In the genomic region with DNA sequence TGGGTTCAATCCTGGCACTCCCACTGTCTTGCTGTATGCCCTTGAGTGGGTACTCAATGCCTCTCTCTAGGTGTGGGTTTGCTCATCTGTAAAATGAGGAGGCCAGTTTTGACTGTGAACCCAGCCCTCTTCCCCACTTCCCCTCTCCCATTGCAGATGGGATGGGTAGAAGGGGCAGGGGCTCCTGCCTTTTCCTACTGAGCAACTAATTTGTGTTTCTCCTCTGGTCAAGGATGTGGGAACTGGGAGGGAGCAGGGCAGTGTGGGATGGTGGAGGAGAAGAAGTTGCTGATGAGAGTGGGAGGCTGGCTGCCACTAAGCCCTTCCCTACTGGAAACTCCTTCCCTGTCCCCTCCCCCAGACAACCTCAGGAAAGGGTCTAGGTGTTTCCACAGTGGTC, we compare ENCODE assay signal across 8 cellular contexts. TPM values are rescaled to one million over a fixed set of nuclear protein-coding genes. Genes with fewer than 3 reads are reported as not detected.
A peak's percentile ranks its signal among the peaks of the same experiment; 100 is the strongest.
DNase-seq lines count a peak whose midpoint lies in the region; ATAC-seq and TF ChIP-seq lines count a peak whose summit lies in the region.

No MANE protein-coding gene starts in this region.

- H3K27ac ChIP-seq in OCI-LY7 (ENCODE audit: low read depth, low read length, poor library complexity, severe bottlenecking) (peak overlapping the region; percentile 95), Karpas-422 (ENCODE audit: low read length) (no peak overlapping the region)

- H3K9me3 ChIP-seq in OCI-LY7 (ENCODE audit: low read length) (no peaks in the 10 kb centered on the region), Karpas-422 (ENCODE audit: low read length) (no peaks in the 10 kb centered on the region)

- H3K9ac ChIP-seq in Karpas-422 (ENCODE audit: low read length), result no peak overlapping the region

- H3K9me2 ChIP-seq in OCI-LY7 (ENCODE audit: insufficient read depth, low read length) (no peaks in the 10 kb centered on the region), Karpas-422 (replicated peaks; ENCODE audit: insufficient read depth, low read length) (no peaks in the 10 kb centered on the region)

- H3K4me3 ChIP-seq in OCI-LY7 (ENCODE audit: low read depth, low read length, poor library complexity, severe bottlenecking) (peak overlapping the region; percentile 9), H7 (ENCODE audit: insufficient read depth, low read depth, low read length) (no peak overlapping the region), Karpas-422 (ENCODE audit: low read length) (no peak overlapping the region)

- H3K79me2 ChIP-seq in OCI-LY7 (ENCODE audit: insufficient read depth, low read depth, low read length), result no peaks in the 10 kb centered on the region
- H3K79me2 ChIP-seq in Karpas-422 (ENCODE audit: low read length), result no peaks in the 10 kb centered on the region

- H3K27me3 ChIP-seq in H7 (ENCODE audit: control insufficient read depth, insufficient read depth, low read length), result no peaks in the 10 kb centered on the region
- no peaks in the 10 kb centered on the region for H3K27me3 ChIP-seq in Karpas-422 (ENCODE audit: low read length)

- no peaks in the 10 kb centered on the region for H3K9me3 Mint-ChIP-seq in activated CD4-positive, alpha-beta T cell treated with anti-CD3 and anti-CD28 coated beads, Interleukin-2, amount 10 ng/mL, durations not matched to agents 7 days and 5 days
- H3K9me3 Mint-ChIP-seq in effector memory CD8-positive, alpha-beta T cell, result no peaks in the 10 kb centered on the region
- no peaks in the 10 kb centered on the region for H3K9me3 Mint-ChIP-seq in stimulated activated naive CD8-positive, alpha-beta T cell treated with anti-CD3 and anti-CD28 coated beads, Interleukin-15, amount 100 ng/mL, for 72 hours

- no peaks in the 10 kb centered on the region for H3K27me3 Mint-ChIP-seq in activated CD4-positive, alpha-beta T cell treated with anti-CD3 and anti-CD28 coated beads, Interleukin-2, amount 10 ng/mL, durations not matched to agents 7 days and 5 days
- H3K27me3 Mint-ChIP-seq in effector memory CD8-positive, alpha-beta T cell, result no peaks in the 10 kb centered on the region
- H3K27me3 Mint-ChIP-seq in stimulated activated naive CD8-positive, alpha-beta T cell treated with anti-CD3 and anti-CD28 coated beads, Interleukin-15, amount 100 ng/mL, for 72 hours, result no peaks in the 10 kb centered on the region

- intact Hi-C loops in OCI-LY7 (cut with micrococcal nuclease; ENCODE audit: unreplicated experiment), result loop anchor here (5.0 to 10.0 kb wide), 2 partner anchors 406 to 1417 kb away; partner anchors contain the start of gene RNU5A-1

- CTCF ChIA-PET in activated CD4-positive, alpha-beta T cell treated with anti-CD3 and anti-CD28 coated beads, Interleukin-2, amount 10 ng/mL, durations not matched to agents 7 days and 5 days (lab: Charles Lee), result interaction anchor here (0.9 to 6.0 kb wide), 4 partner anchors 14 to 32 kb away, joined by 3 to 41 read pairs (median 4); no protein-coding TSS in a partner anchor
- CTCF ChIA-PET in OCI-LY7 (lab: Charles Lee; ENCODE audit: unreplicated experiment), result no interaction called here

- no peak for DNase-seq in activated CD4-positive, alpha-beta T cell treated with anti-CD3 and anti-CD28 coated beads, Interleukin-2, amount 10 ng/mL, durations not matched to agents 7 days and 5 days
- no peak for DNase-seq in activated CD4-positive, alpha-beta T cell treated with anti-CD3 and anti-CD28 coated beads, Interleukin-2, amount 50 U/mL, for 1 hour
- DNase-seq in OCI-LY7 (ENCODE audit: low spot score), result no peak
- DNase-seq in effector memory CD8-positive, alpha-beta T cell, result no peak
- DNase-seq in stimulated activated naive CD8-positive, alpha-beta T cell treated with anti-CD3 and anti-CD28 coated beads, Interleukin-15, amount 100 ng/mL, for 72 hours, result no peak
- DNase-seq in hepatic stellate cell (ENCODE audit: low spot score), result no peak
- DNase-seq in H7, result no peak
- DNase-seq in Karpas-422, result no peak

- peak overlapping the region; percentile 99 for H3K27ac Mint-ChIP-seq in activated CD4-positive, alpha-beta T cell treated with anti-CD3 and anti-CD28 coated beads, Interleukin-2, amount 10 ng/mL, durations not matched to agents 7 days and 5 days
- H3K27ac Mint-ChIP-seq in effector memory CD8-positive, alpha-beta T cell, result peak overlapping the region; percentile 98
- peak overlapping the region; percentile 95 to 99 for H3K27ac Mint-ChIP-seq in stimulated activated naive CD8-positive, alpha-beta T cell treated with anti-CD3 and anti-CD28 coated beads, Interleukin-15, amount 100 ng/mL, for 72 hours

- H3K36me3 Mint-ChIP-seq in activated CD4-positive, alpha-beta T cell treated with anti-CD3 and anti-CD28 coated beads, Interleukin-2, amount 10 ng/mL, durations not matched to agents 7 days and 5 days (ENCODE audit: low read depth), result no peaks in the 10 kb centered on the region
- H3K36me3 Mint-ChIP-seq in effector memory CD8-positive, alpha-beta T cell (ENCODE audit: insufficient read depth), result peaks cover 30% of the 10 kb centered on the region

- H2AFZ ChIP-seq in OCI-LY7 (ENCODE audit: low read length) (peak overlapping the region; percentile 57; the same call in 1 of the 2 replicates), Karpas-422 (ENCODE audit: low read length) (no peak overlapping the region)

- POLR2A ChIA-PET in activated CD4-positive, alpha-beta T cell treated with anti-CD3 and anti-CD28 coated beads, Interleukin-2, amount 10 ng/mL, durations not matched to agents 7 days and 5 days (lab: Charles Lee), result no interaction called here
- POLR2A ChIA-PET in OCI-LY7 (lab: Charles Lee), result interaction anchor here (0.6 kb wide), 1 partner anchor 52 kb away, joined by 3 read pairs; no protein-coding TSS in a partner anchor

- peaks cover 60% of the 10 kb centered on the region for H3K4me1 Mint-ChIP-seq in activated CD4-positive, alpha-beta T cell treated with anti-CD3 and anti-CD28 coated beads, Interleukin-2, amount 10 ng/mL, durations not matched to agents 7 days and 5 days
- peaks cover 48 to 53% of the 10 kb centered on the region in 2 donors for H3K4me1 Mint-ChIP-seq in effector memory CD8-positive, alpha-beta T cell (ENCODE audit: low read depth in 2 of 2)
- peaks cover 47% of the 10 kb centered on the region for H3K4me1 Mint-ChIP-seq in stimulated activated naive CD8-positive, alpha-beta T cell treated with anti-CD3 and anti-CD28 coated beads, Interleukin-15, amount 100 ng/mL, for 72 hours

- H4K20me1 ChIP-seq in OCI-LY7 (ENCODE audit: insufficient read depth, low read length) (no peaks in the 10 kb centered on the region), Karpas-422 (ENCODE audit: insufficient read depth, low read depth, low read length) (no peaks in the 10 kb centered on the region)

- no peak overlapping the region for H3K4me3 Mint-ChIP-seq in activated CD4-positive, alpha-beta T cell treated with anti-CD3 and anti-CD28 coated beads, Interleukin-2, amount 10 ng/mL, durations not matched to agents 7 days and 5 days
- peak overlapping the region; percentile 91 to 97 for H3K4me3 Mint-ChIP-seq in effector memory CD8-positive, alpha-beta T cell
- H3K4me3 Mint-ChIP-seq in stimulated activated naive CD8-positive, alpha-beta T cell treated with anti-CD3 and anti-CD28 coated beads, Interleukin-15, amount 100 ng/mL, for 72 hours, result peak overlapping the region in 1 of 2 donors; percentile 54

- no TSS peak for BruUV-seq in OCI-LY7 (replicated peaks; lab: Mats Ljungman, UMichigan)

- ATAC-seq in effector memory CD8-positive, alpha-beta T cell (replicated peaks), result no peak
- no peak for ATAC-seq in stimulated activated naive CD8-positive, alpha-beta T cell treated with anti-CD3 and anti-CD28 coated beads, Interleukin-15, amount 100 ng/mL, for 72 hours

- H3K36me3 ChIP-seq in OCI-LY7 (ENCODE audit: insufficient read depth, low read length), result no peaks in the 10 kb centered on the region
- H3K36me3 ChIP-seq in H7 (replicated peaks; ENCODE audit: control insufficient read depth, insufficient read depth, low read length), result no peaks in the 10 kb centered on the region
- H3K36me3 ChIP-seq in Karpas-422 (ENCODE audit: insufficient read depth, low read length), result no peaks in the 10 kb centered on the region

- TF ChIP-seq CTCF in OCI-LY7 (conservative IDR thresholded peaks at IDR 0.05; ENCODE audit: low read length), result no peak

- H3K4me1 ChIP-seq in OCI-LY7 (ENCODE audit: insufficient read depth, low read length, poor library complexity, severe bottlenecking), result peaks cover 51% of the 10 kb centered on the region
- H3K4me1 ChIP-seq in Karpas-422 (ENCODE audit: low read length), result peaks cover 41% of the 10 kb centered on the region

- peak overlapping the region; percentile 96 for H3K4me2 ChIP-seq in OCI-LY7 (ENCODE audit: low read length)
- no peak overlapping the region for H3K4me2 ChIP-seq in Karpas-422 (ENCODE audit: low read depth, low read length, poor library complexity, severe bottlenecking)

RNA-seq across cellular contexts. Expression of gene ANKDD1A, which starts 20.2 kb away (rescaled TPM):
- 1 to 10 TPM in 1 of 2 experiments, under 1 TPM in 1; 0.87 to 1.1 TPM for total RNA-seq in activated CD4-positive, alpha-beta T cell treated with anti-CD3 and anti-CD28 coated beads, Interleukin-2, amount 10 ng/mL, durations not matched to agents 7 days and 5 days
- 0.88 and 2.1 TPM in 2 replicates for total RNA-seq in OCI-LY7 (2014; rRNA removed; shearing (Covaris generic))
- 3.1 and 5.1 TPM in 2 replicates for total RNA-seq in OCI-LY7 (2022)
- 4.8 and 4.9 TPM in 2 replicates for total RNA-seq in H7 (2014; rRNA removed; shearing (Covaris generic))
- 1.8 TPM in 2 replicates for total RNA-seq in Karpas-422 (2014; rRNA removed; shearing (Covaris generic); ENCODE audit: low replicate concordance)

RNA-seq across cellular contexts. Expression of gene PLEKHO2, which starts 49.8 kb away (rescaled TPM):
- total RNA-seq in activated CD4-positive, alpha-beta T cell treated with anti-CD3 and anti-CD28 coated beads, Interleukin-2, amount 10 ng/mL, durations not matched to agents 7 days and 5 days, result 10 to 100 TPM; 25.4 to 27.6 TPM
- total RNA-seq in OCI-LY7 (2014; rRNA removed; shearing (Covaris generic)), result 10.1 and 12.0 TPM in 2 replicates
- total RNA-seq in OCI-LY7 (2022), result 21.3 and 24.5 TPM in 2 replicates
- total RNA-seq in H7 (2014; rRNA removed; shearing (Covaris generic)), result 14.5 and 17.0 TPM in 2 replicates
- 10.1 and 18.0 TPM in 2 replicates for total RNA-seq in Karpas-422 (2014; rRNA removed; shearing (Covaris generic); ENCODE audit: low replicate concordance)
